In genomic region chr9:37034320-37034937, GRCh38 we compare ENCODE assay signal across 8 cellular contexts. TPM values are rescaled to one million over a fixed set of nuclear protein-coding genes. Genes with fewer than 3 reads are reported as not detected.
DNase-seq lines count a peak whose midpoint lies in the region; ATAC-seq and TF ChIP-seq lines count a peak whose summit lies in the region.

No MANE protein-coding gene starts in this region.

- ATAC-seq in GM21423 (IDR thresholded peaks at IDR 0.05; ENCODE audit: unreplicated experiment) (peak; percentile 17), lower lobe of right lung (peak; percentile 5 to 31)

- H3K9me3 ChIP-seq in lower lobe of right lung (no peaks in the 10 kb centered on the region), MG63 (no peaks in the 10 kb centered on the region)

- H3K4me1 Mint-ChIP-seq in activated naive CD4-positive, alpha-beta T cell treated with anti-CD3 and anti-CD28 coated beads for 36 hours (ENCODE audit: low read depth), result peaks cover 43% of the 10 kb centered on the region

- no peaks in the 10 kb centered on the region for H3K36me3 ChIP-seq in lower lobe of right lung
- H3K36me3 ChIP-seq in MG63, result no peaks in the 10 kb centered on the region

- intact Hi-C loops in activated naive CD4-positive, alpha-beta T cell treated with anti-CD3 and anti-CD28 coated beads for 36 hours (cut with micrococcal nuclease), result loop anchor here (1.0 to 5.0 kb wide), 3 partner anchors 86 to 892 kb away; partner anchors contain the start of gene ZCCHC7
- intact Hi-C loops in lower lobe of right lung (cut with DNase I), result no loop called here

- no peak overlapping the region for H3K27ac ChIP-seq in lower lobe of right lung

- no peak overlapping the region for H3K27ac Mint-ChIP-seq in activated naive CD4-positive, alpha-beta T cell treated with anti-CD3 and anti-CD28 coated beads for 36 hours

- no peaks in the 10 kb centered on the region for H3K9me3 Mint-ChIP-seq in activated naive CD4-positive, alpha-beta T cell treated with anti-CD3 and anti-CD28 coated beads for 36 hours

- CTCF ChIA-PET in activated naive CD4-positive, alpha-beta T cell treated with anti-CD3 and anti-CD28 coated beads for 36 hours (lab: Charles Lee), result interaction anchor here (0.6 to 1.0 kb wide), 4 partner anchors 16 to 330 kb away, joined by 3 to 4 read pairs (median 3); no protein-coding TSS in a partner anchor

- H3K4me1 ChIP-seq in lower lobe of right lung, result peaks cover 57% of the 10 kb centered on the region

- H3K4me3 ChIP-seq in lower lobe of right lung (peak overlapping the region; percentile 37), MG63 (no peak overlapping the region)

- H3K27me3 Mint-ChIP-seq in activated naive CD4-positive, alpha-beta T cell treated with anti-CD3 and anti-CD28 coated beads for 36 hours (ENCODE audit: low read depth), result peaks cover 81% of the 10 kb centered on the region

- no peaks in the 10 kb centered on the region for H3K36me3 Mint-ChIP-seq in activated naive CD4-positive, alpha-beta T cell treated with anti-CD3 and anti-CD28 coated beads for 36 hours (ENCODE audit: low read depth)

- DNase-seq in ELR (ENCODE audit: low read depth), result peak; percentile 34
- peak; percentile 77 for DNase-seq in NCI-H1092 (lab: John Stamatoyannopoulos, UW)
- peak; percentile 50 for DNase-seq in activated naive CD4-positive, alpha-beta T cell treated with anti-CD3 and anti-CD28 coated beads for 36 hours
- DNase-seq in lower lobe of right lung, result no peak
- DNase-seq in epidermal melanocyte (ENCODE audit: insufficient read length, low spot score), result no peak
- no peak for DNase-seq in H4 (ENCODE audit: low spot score)
- DNase-seq in MG63, result no peak

- peaks cover 100% of the 10 kb centered on the region for H3K27me3 ChIP-seq in lower lobe of right lung (ENCODE audit: low read depth)
- H3K27me3 ChIP-seq in MG63, result peaks cover 28% of the 10 kb centered on the region

- no peak for TF ChIP-seq CTCF in lower lobe of right lung (IDR thresholded peaks at IDR 0.05)

- H3K4me3 Mint-ChIP-seq in activated naive CD4-positive, alpha-beta T cell treated with anti-CD3 and anti-CD28 coated beads for 36 hours, result peak overlapping the region; percentile 64

RNA-seq across cellular contexts. Expression of gene PAX5, which starts 0.4 kb away (rescaled TPM):
- total RNA-seq in activated naive CD4-positive, alpha-beta T cell treated with anti-CD3 and anti-CD28 coated beads for 36 hours, result under 1 TPM; 0.21 to 0.27 TPM
- 0.18 TPM for total RNA-seq in lower lobe of right lung
- total RNA-seq in H4 (2014; rRNA removed; shearing (Covaris generic)), result not detected in 2 replicates
- not detected in 2 replicates for total RNA-seq in MG63 (2014; rRNA removed; shearing (Covaris generic); ENCODE audit: low replicate concordance)

Comparison
In these comparisons a context has a peak if more than half of its experiments do, and no peak if none do; other contexts are left out.
1. DNase-seq: peak in ELR (single experiment), NCI-H1092 (single experiment) and activated naive CD4-positive, alpha-beta T cell treated with anti-CD3 and anti-CD28 coated beads for 36 hours (single experiment); none in lower lobe of right lung (single experiment), epidermal melanocyte (single experiment), H4 (single experiment) and MG63 (single experiment).